9 cellular contexts compared by ENCODE assay signal in genomic region chr22:41525450-41526225, GRCh38. TPM values are rescaled to one million over a fixed set of nuclear protein-coding genes. Genes with fewer than 3 reads are reported as not detected.
DNase-seq lines count a peak whose midpoint lies in the region; ATAC-seq, FAIRE-seq and TF ChIP-seq lines count a peak whose summit lies in the region.
"Had no signal": no experiment of that assay in that cellular context is flagged by ENCODE, and none has a peak within 500 bp of the region (broad histone marks: within the 10 kb centered on the region; RNA-seq: fewer than 3 reads in every experiment).

No MANE protein-coding gene starts in this region.

- TF ChIP-seq CTCF in heart right ventricle (IDR thresholded peaks at IDR 0.05) (no peak), K562 (IDR thresholded peaks at IDR 0.05 in 2 of 3, conservative IDR thresholded peaks at IDR 0.05 in 1 of 3; ENCODE audit: insufficient read depth in 2 of 3, low read depth in 1 of 3, low read length in 3 of 3) (no peak)

- ATAC-seq in heart right ventricle: peak in 1 of 8 donors; percentile 2
- ATAC-seq in Right ventricle myocardium superior (ENCODE audit: poor library complexity): no peak
- ATAC-seq in K562: no peak
- no peak for ATAC-seq in naive thymus-derived CD4-positive, alpha-beta T cell
- no peak for ATAC-seq in GM21717 (IDR thresholded peaks at IDR 0.05; ENCODE audit: unreplicated experiment)

- H3K9ac ChIP-seq in K562 (ENCODE audit: insufficient read depth in 1 of 2, low read depth in 2 of 2, low read length in 2 of 2): peak overlapping the region in 1 of 2 experiments; percentile 78; a peak in 2 of 4 replicates

- no peaks in the 10 kb centered on the region; the same call in 2 of the 3 replicates for H3K79me2 ChIP-seq in K562 (ENCODE audit: control insufficient read depth, insufficient read depth, low read length)

- H3K27ac ChIP-seq in heart right ventricle (peak overlapping the region in 9 of 10 donors; percentile 71 to 90 (median 85)), K562 (ENCODE audit: extremely low read depth, low read depth, low read length) (peak overlapping the region; percentile 39; the same call in 2 of the 3 replicates)
- peak overlapping the region; percentile 73 for H3K27ac ChIP-seq in naive thymus-derived CD4-positive, alpha-beta T cell (ENCODE audit: low read depth, low read length)

- no peaks in the 10 kb centered on the region; the same call in 1 of the 2 replicates for H4K20me1 ChIP-seq in K562 (replicated peaks; ENCODE audit: control insufficient read depth, insufficient read depth, low read length)

- DNase-seq in heart right ventricle (no peak), Right ventricle myocardium superior (no peak), K562 (ENCODE audit: extremely low read depth in 1 of 4, low spot score in 3 of 4) (no peak), COR-L47 (lab: John Stamatoyannopoulos, UW) (no peak), hippocampal formation (lab: John Stamatoyannopoulos, UW) (no peak), HEK293T (ENCODE audit: extremely low spot score) (no peak)
- no peak for DNase-seq in naive thymus-derived CD4-positive, alpha-beta T cell
- DNase-seq: MG63 had no signal

- H3K4me1 Mint-ChIP-seq in naive thymus-derived CD4-positive, alpha-beta T cell: peaks cover 0 to 25% (median 20%) of the 10 kb centered on the region in 7 donors

- H3K27ac Mint-ChIP-seq in naive thymus-derived CD4-positive, alpha-beta T cell: peak overlapping the region in 8 of 9 donors; percentile 40 to 89 (median 79)

- peaks cover 32 to 65% (median 49%) of the 10 kb centered on the region in 9 donors for H3K4me1 ChIP-seq in heart right ventricle
- peaks cover 24 to 59% of the 10 kb centered on the region in 2 experiments for H3K4me1 ChIP-seq in K562 (replicated peaks in 1 of 2; ENCODE audit: control insufficient read depth in 2 of 2, insufficient read depth in 2 of 2, low read length in 2 of 2)
- H3K4me1 ChIP-seq in naive thymus-derived CD4-positive, alpha-beta T cell (ENCODE audit: control insufficient read depth in 2 of 2, insufficient read depth in 2 of 2, low read length in 2 of 2): peaks cover 10 to 16% of the 10 kb centered on the region in 2 donors

- CTCF ChIA-PET in K562 (lab: Yijun Ruan, JAX; ENCODE audit: low intra/inter-chr PET ratio): interaction anchor here (1.8 kb wide), 1 partner anchor 122 kb away, joined by 11 read pairs; no protein-coding TSS in a partner anchor
- CTCF ChIA-PET in naive thymus-derived CD4-positive, alpha-beta T cell (lab: Charles Lee): interaction anchor here (0.9 to 5.2 kb wide), 4 partner anchors 16 to 141 kb away, joined by 3 to 77 read pairs (median 6); no protein-coding TSS in a partner anchor
- CTCF ChIA-PET in HEK293T (lab: Yijun Ruan, JAX): interaction anchor here (1.0 to 1.9 kb wide), 4 partner anchors 18 to 123 kb away, joined by 4 to 21 read pairs (median 4); partner anchors contain the start of gene POLR3H

- POLR2A ChIA-PET in K562 (lab: Yijun Ruan, JAX) (interaction anchor here (0.9 to 1.6 kb wide), 3 partner anchors 80 to 124 kb away, joined by 3 to 5 read pairs (median 4); no protein-coding TSS in a partner anchor), HEK293T (lab: Yijun Ruan, JAX) (interaction anchor here (1.0 to 1.1 kb wide), 2 partner anchors 57 to 79 kb away, joined by 3 to 4 read pairs; partner anchors contain the start of genes ACO2 and PHF5A)
- POLR2A ChIA-PET in naive thymus-derived CD4-positive, alpha-beta T cell (lab: Charles Lee): interaction anchor here (0.9 to 2.6 kb wide), 6 partner anchors 56 to 144 kb away, joined by 3 to 8 read pairs (median 4); partner anchors contain the start of genes ACO2, PHF5A, TEF and TOB2

- H3K4me2 ChIP-seq in K562 (ENCODE audit: insufficient read depth, low read length): no peak overlapping the region

- intact Hi-C loops in heart right ventricle (cut with DNase I): loop anchor here in 2 of 10 donors (10.0 kb wide), 1 partner anchor 51 kb away; no protein-coding TSS in a partner anchor
- intact Hi-C loops in Right ventricle myocardium superior (cut with DNase I): no loop called here
- intact Hi-C loops in K562 (cut with micrococcal nuclease): loop anchor here (2.0 kb wide), 1 partner anchor 121 kb away; no protein-coding TSS in a partner anchor
- intact Hi-C loops in naive thymus-derived CD4-positive, alpha-beta T cell (cut with micrococcal nuclease): loop anchor here (1.0 to 10.0 kb wide), 7 partner anchors 19 to 601 kb away; partner anchors contain the start of genes ACO2 (in 1 of the 2), PHF5A (in 1 of the 2), POLR3H (in 1 of the 2) and TEF (in 1 of the 2)

- FAIRE-seq in K562 (lab: Jason Lieb, UNC): no peak

- no peak for TF ChIP-seq EP300 in K562 (IDR thresholded peaks at IDR 0.05; ENCODE audit: low read length)

- no TSS peak for BruUV-seq in K562 (replicated peaks; lab: Mats Ljungman, UMichigan)

- H3K4me3 Mint-ChIP-seq in naive thymus-derived CD4-positive, alpha-beta T cell: no peak overlapping the region

- H3K36me3 Mint-ChIP-seq in naive thymus-derived CD4-positive, alpha-beta T cell: peaks cover 0 to 10% (median 5%) of the 10 kb centered on the region in 5 donors

- WGBS in heart right ventricle, 2 donors: 77 to 79% methylated on average over 12 to 13 of the region's 13 CpGs
- WGBS in K562 (ENCODE audit: insufficient coverage, low coverage, missing lambda C conversion rate): 92% methylated on average over 10 of the region's 13 CpGs

- no peak for TF ChIP-seq RAD21 in K562 (CRISPR knock-in tag; conservative IDR thresholded peaks at IDR 0.05 in 1 of 2, IDR thresholded peaks at IDR 0.05 in 1 of 2)

- H3K36me3 ChIP-seq in heart right ventricle: peaks cover 6 to 88% (median 51%) of the 10 kb centered on the region in 9 donors
- peaks cover 88% of the 10 kb centered on the region for H3K36me3 ChIP-seq in K562 (ENCODE audit: control insufficient read depth, insufficient read depth, low read length)
- H3K36me3 ChIP-seq in naive thymus-derived CD4-positive, alpha-beta T cell (ENCODE audit: control insufficient read depth in 2 of 3, insufficient read depth in 3 of 3, low read length in 3 of 3): peaks cover 0 to 73% (median 3%) of the 10 kb centered on the region in 3 experiments

- H3K27me3 ChIP-seq in heart right ventricle: no peaks in the 10 kb centered on the region
- H3K27me3 ChIP-seq in K562 (ENCODE audit: control insufficient read depth in 2 of 2, insufficient read depth in 2 of 2, low read length in 2 of 2): no peaks in the 10 kb centered on the region
- no peaks in the 10 kb centered on the region for H3K27me3 ChIP-seq in naive thymus-derived CD4-positive, alpha-beta T cell (ENCODE audit: control insufficient read depth in 2 of 2, insufficient read depth in 2 of 2, low read length in 2 of 2)
- H3K27me3 ChIP-seq: MG63 had no signal

- H3K9me3 ChIP-seq in heart right ventricle: no peaks in the 10 kb centered on the region
- no peaks in the 10 kb centered on the region for H3K9me3 ChIP-seq in K562 (replicated peaks; ENCODE audit: control insufficient read depth, insufficient read depth, low read depth, low read length)
- H3K9me3 ChIP-seq in naive thymus-derived CD4-positive, alpha-beta T cell (ENCODE audit: control insufficient read depth in 2 of 3, low read length in 3 of 3): no peaks in the 10 kb centered on the region
- H3K9me3 ChIP-seq: MG63 had no signal

- H3K4me3 ChIP-seq in heart right ventricle: no peak overlapping the region
- no peak overlapping the region for H3K4me3 ChIP-seq in K562
- H3K4me3 ChIP-seq in naive thymus-derived CD4-positive, alpha-beta T cell (ENCODE audit: low read length): no peak overlapping the region
- H3K4me3 ChIP-seq: MG63 had no signal

- H3K9me1 ChIP-seq in K562 (ENCODE audit: control insufficient read depth, insufficient read depth, low read length): no peaks in the 10 kb centered on the region

- no peak overlapping the region for H2AFZ ChIP-seq in K562 (ENCODE audit: low read depth, low read length)

- TF ChIP-seq POLR2A in K562 (conservative IDR thresholded peaks at IDR 0.05): peak; percentile 40; the same call in 1 of the 2 replicates

- no peaks in the 10 kb centered on the region for H3K27me3 Mint-ChIP-seq in naive thymus-derived CD4-positive, alpha-beta T cell

- no peaks in the 10 kb centered on the region for H3K9me3 Mint-ChIP-seq in naive thymus-derived CD4-positive, alpha-beta T cell

- in situ Hi-C loops in K562 (cut with MboI): loop anchor here (5.0 kb wide), 1 partner anchor 123 kb away; no protein-coding TSS in a partner anchor

RNA-seq across cellular contexts. Expression of gene POLR3H, which starts 18.6 kb away (rescaled TPM):
- 10 to 100 TPM; 13.3 to 25.8 (median 16.9) TPM for total RNA-seq in heart right ventricle
- 10 to 100 TPM; 24.4 to 34.9 TPM for polyA plus RNA-seq in heart right ventricle
- total RNA-seq in Right ventricle myocardium superior: 18.3 TPM
- 27.2 and 67.1 TPM in 2 replicates for total RNA-seq in K562 (2011; cell fraction: chromatin; rRNA removed; ENCODE audit: low replicate concordance)
- 34.1 and 37.9 TPM in 2 replicates for total RNA-seq in K562 (2011; cell fraction: nucleolus; rRNA removed)
- total RNA-seq in K562 (2011; cell fraction: nucleoplasm; rRNA removed): 29.8 and 33.0 TPM in 2 replicates
- 14.2 and 14.3 TPM in 2 replicates for total RNA-seq in K562 (2014; rRNA removed)
- total RNA-seq in K562 (2014; rRNA removed; fragmentation: Illumina TruSeq; extraction: Trizol): 13.8 and 17.7 TPM in 2 replicates
- 21.7 and 22.2 TPM in 2 replicates for total RNA-seq in K562 (2015; rRNA removed; fragmentation: Illumina TruSeq; extraction: Trizol)
- total RNA-seq in K562 (2021): 48.4 and 49.8 TPM in 2 replicates
- polyA plus RNA-seq in K562 (2011; rRNA removed): 33.8 and 33.9 TPM in 2 replicates
- polyA plus RNA-seq in K562 (2011; cell fraction: cytosol; rRNA removed): 46.1 and 57.0 TPM in 2 replicates
- 24.1 and 29.3 TPM in 2 replicates for polyA plus RNA-seq in K562 (2011; cell fraction: nucleus; rRNA removed)
- 20.2 and 42.2 TPM in 2 replicates for polyA plus RNA-seq in K562 (2012)
- 38.6 and 39.5 TPM in 2 replicates for polyA plus RNA-seq in K562 (2014; fragmentation: Illumina TruSeq; extraction: Trizol)
- 10 to 100 TPM in 1 of 2 experiments, 1 to 10 TPM in 1; 5.3 to 10.3 TPM for polyA plus RNA-seq in K562 (2014; fragmentation: Nextera tagmentation; extraction: Ambion mirVana)
- polyA plus RNA-seq in K562 (2014; rRNA removed): 32.5 and 33.8 TPM in 2 replicates
- 30.2 and 42.0 TPM in 2 replicates for polyA minus RNA-seq in K562 (2011; rRNA and poly(A)+ RNA removed)
- 12.9 and 14.1 TPM in 2 replicates for polyA minus RNA-seq in K562 (2011; cell fraction: cytosol; rRNA and poly(A)+ RNA removed)
- polyA minus RNA-seq in K562 (2011; cell fraction: nucleus; rRNA and poly(A)+ RNA removed): 14.0 and 14.7 TPM in 2 replicates
- total RNA-seq in naive thymus-derived CD4-positive, alpha-beta T cell: 10 to 100 TPM; 21.7 to 59.6 (median 28.5) TPM
- 10 to 100 TPM; 24.2 to 32.2 TPM for polyA plus RNA-seq in naive thymus-derived CD4-positive, alpha-beta T cell

RNA-seq across cellular contexts. Expression of gene CSDC2, which starts 35.2 kb away (rescaled TPM):
- 100 to 1,000 TPM; 112 to 301 (median 137) TPM for total RNA-seq in heart right ventricle
- polyA plus RNA-seq in heart right ventricle: 100 to 1,000 TPM; 300 to 410 TPM
- total RNA-seq in Right ventricle myocardium superior: 252 TPM
- total RNA-seq in K562 (2011; cell fraction: chromatin; rRNA removed; ENCODE audit: low replicate concordance): 0.16 TPM in 1 of 2 replicates, not detected in the other
- total RNA-seq in K562 (2011; cell fraction: nucleolus; rRNA removed): 0.13 TPM in 1 of 2 replicates, not detected in the other
- not detected in 2 replicates for total RNA-seq in K562 (2011; cell fraction: nucleoplasm; rRNA removed)
- total RNA-seq in K562 (2014; rRNA removed): not detected in 2 replicates
- not detected in 2 replicates for total RNA-seq in K562 (2014; rRNA removed; fragmentation: Illumina TruSeq; extraction: Trizol)
- total RNA-seq in K562 (2015; rRNA removed; fragmentation: Illumina TruSeq; extraction: Trizol): not detected in 2 replicates
- 0.09 and 0.11 TPM in 2 replicates for total RNA-seq in K562 (2021)
- polyA plus RNA-seq in K562 (2011; rRNA removed): not detected in 2 replicates
- 0.01 and 0.06 TPM in 2 replicates for polyA plus RNA-seq in K562 (2011; cell fraction: cytosol; rRNA removed)
- 0.08 and 0.14 TPM in 2 replicates for polyA plus RNA-seq in K562 (2011; cell fraction: nucleus; rRNA removed)
- polyA plus RNA-seq in K562 (2012): 0.09 and 0.10 TPM in 2 replicates
- polyA plus RNA-seq in K562 (2014; fragmentation: Illumina TruSeq; extraction: Trizol): not detected in 2 replicates
- not detected for polyA plus RNA-seq in K562 (2014; fragmentation: Nextera tagmentation; extraction: Ambion mirVana)
- 0.09 TPM in 1 of 2 replicates, not detected in the other for polyA plus RNA-seq in K562 (2014; rRNA removed)
- polyA minus RNA-seq in K562 (2011; rRNA and poly(A)+ RNA removed): not detected in 2 replicates
- polyA minus RNA-seq in K562 (2011; cell fraction: cytosol; rRNA and poly(A)+ RNA removed): not detected in 2 replicates
- not detected in 2 replicates for polyA minus RNA-seq in K562 (2011; cell fraction: nucleus; rRNA and poly(A)+ RNA removed)
- not detected for total RNA-seq in naive thymus-derived CD4-positive, alpha-beta T cell
- polyA plus RNA-seq in naive thymus-derived CD4-positive, alpha-beta T cell: not detected

RNA-seq across cellular contexts. Expression of gene ACO2, which starts 56.7 kb away (rescaled TPM):
- total RNA-seq in heart right ventricle: 1,000 to 10,000 TPM in 1 of 10 donors, 100 to 1,000 TPM in 9; 587 to 1,020 (median 900) TPM
- 100 to 1,000 TPM; 180 to 375 TPM for polyA plus RNA-seq in heart right ventricle
- total RNA-seq in Right ventricle myocardium superior: 835 TPM
- total RNA-seq in K562 (2011; cell fraction: chromatin; rRNA removed; ENCODE audit: low replicate concordance): 66.8 and 134 TPM in 2 replicates
- 96.2 and 100 TPM in 2 replicates for total RNA-seq in K562 (2011; cell fraction: nucleolus; rRNA removed)
- 83.8 and 84.8 TPM in 2 replicates for total RNA-seq in K562 (2011; cell fraction: nucleoplasm; rRNA removed)
- 84.1 and 116 TPM in 2 replicates for total RNA-seq in K562 (2014; rRNA removed)
- 34.1 and 42.1 TPM in 2 replicates for total RNA-seq in K562 (2014; rRNA removed; fragmentation: Illumina TruSeq; extraction: Trizol)
- total RNA-seq in K562 (2015; rRNA removed; fragmentation: Illumina TruSeq; extraction: Trizol): 52.5 and 53.3 TPM in 2 replicates
- total RNA-seq in K562 (2021): 117 and 119 TPM in 2 replicates
- 17.0 and 41.7 TPM in 2 replicates for polyA plus RNA-seq in K562 (2011; rRNA removed)
- 32.6 and 36.3 TPM in 2 replicates for polyA plus RNA-seq in K562 (2011; cell fraction: cytosol; rRNA removed)
- 119 and 126 TPM in 2 replicates for polyA plus RNA-seq in K562 (2011; cell fraction: nucleus; rRNA removed)
- 86.0 and 125 TPM in 2 replicates for polyA plus RNA-seq in K562 (2012)
- 109 and 111 TPM in 2 replicates for polyA plus RNA-seq in K562 (2014; fragmentation: Illumina TruSeq; extraction: Trizol)
- polyA plus RNA-seq in K562 (2014; fragmentation: Nextera tagmentation; extraction: Ambion mirVana): 10 to 100 TPM; 16.2 to 28.7 TPM
- 43.2 and 54.6 TPM in 2 replicates for polyA plus RNA-seq in K562 (2014; rRNA removed)
- polyA minus RNA-seq in K562 (2011; rRNA and poly(A)+ RNA removed): 14.8 and 25.3 TPM in 2 replicates
- 42.2 and 69.6 TPM in 2 replicates for polyA minus RNA-seq in K562 (2011; cell fraction: cytosol; rRNA and poly(A)+ RNA removed)
- polyA minus RNA-seq in K562 (2011; cell fraction: nucleus; rRNA and poly(A)+ RNA removed): 39.7 and 49.1 TPM in 2 replicates
- 10 to 100 TPM; 64.5 to 84.8 (median 70.3) TPM for total RNA-seq in naive thymus-derived CD4-positive, alpha-beta T cell
- 100 to 1,000 TPM in 1 of 2 donors, 10 to 100 TPM in 1; 60.5 to 101 TPM for polyA plus RNA-seq in naive thymus-derived CD4-positive, alpha-beta T cell

RNA-seq across cellular contexts. Expression of gene PHF5A, which starts 57.1 kb away (rescaled TPM):
- total RNA-seq in heart right ventricle (10 to 100 TPM; 13.3 to 27.2 (median 20.2) TPM), Right ventricle myocardium superior (26.4 TPM), K562 (2014; rRNA removed) (92.7 and 94.8 TPM in 2 replicates), K562 (2014; rRNA removed; fragmentation: Illumina TruSeq; extraction: Trizol) (112 and 117 TPM in 2 replicates), K562 (2015; rRNA removed; fragmentation: Illumina TruSeq; extraction: Trizol) (97.7 and 101 TPM in 2 replicates), K562 (2021) (69.5 and 73.2 TPM in 2 replicates)
- polyA plus RNA-seq in heart right ventricle (10 to 100 TPM; 36.3 to 41.3 TPM), K562 (2011; rRNA removed) (94.3 and 119 TPM in 2 replicates), K562 (2014; fragmentation: Illumina TruSeq; extraction: Trizol) (101 and 109 TPM in 2 replicates), K562 (2014; fragmentation: Nextera tagmentation; extraction: Ambion mirVana) (10 to 100 TPM; 14.2 to 30.9 TPM), K562 (2014; rRNA removed) (144 and 150 TPM in 2 replicates)
- 13.0 and 18.7 TPM in 2 replicates for total RNA-seq in K562 (2011; cell fraction: chromatin; rRNA removed; ENCODE audit: low replicate concordance)
- total RNA-seq in K562 (2011; cell fraction: nucleolus; rRNA removed): 18.2 and 18.6 TPM in 2 replicates
- total RNA-seq in K562 (2011; cell fraction: nucleoplasm; rRNA removed): 19.8 and 20.8 TPM in 2 replicates
- polyA plus RNA-seq in K562 (2011; cell fraction: cytosol; rRNA removed): 65.2 and 100 TPM in 2 replicates
- 24.5 and 36.1 TPM in 2 replicates for polyA plus RNA-seq in K562 (2011; cell fraction: nucleus; rRNA removed)
- 39.8 and 74.3 TPM in 2 replicates for polyA plus RNA-seq in K562 (2012)
- 45.3 and 47.4 TPM in 2 replicates for polyA minus RNA-seq in K562 (2011; rRNA and poly(A)+ RNA removed)
- 10.5 and 16.9 TPM in 2 replicates for polyA minus RNA-seq in K562 (2011; cell fraction: cytosol; rRNA and poly(A)+ RNA removed)
- 6.3 and 9.4 TPM in 2 replicates for polyA minus RNA-seq in K562 (2011; cell fraction: nucleus; rRNA and poly(A)+ RNA removed)
- total RNA-seq in naive thymus-derived CD4-positive, alpha-beta T cell: 10 to 100 TPM; 27.8 to 63.9 (median 36.0) TPM
- polyA plus RNA-seq in naive thymus-derived CD4-positive, alpha-beta T cell: 10 to 100 TPM; 22.4 to 25.8 TPM

Comparison
In these comparisons a context has a peak if more than half of its experiments do, and no peak if none do; other contexts are left out.
1. RNA of gene CSDC2, which starts 35.2 kb away (total RNA-seq): 252 TPM in Right ventricle myocardium superior (single experiment) and 112 to 301 TPM in heart right ventricle; 0.09 to 0.16 TPM in K562 and not detected in naive thymus-derived CD4-positive, alpha-beta T cell; every median in the first group is over 10 times any median in the second.
2. Peak in every context shown above with its lines, with median percentiles within 50 percentile points of each other: H3K27ac ChIP-seq.